ENCODE assay signal across 14 cellular contexts in genomic region chr2:150530168-150530567, GRCh38. TPM values are rescaled to one million over a fixed set of nuclear protein-coding genes. Genes with fewer than 3 reads are reported as not detected.
"Had no signal": no experiment of that assay in that cellular context is flagged by ENCODE, and none has a peak within 500 bp of the region (broad histone marks: within the 10 kb centered on the region; RNA-seq: fewer than 3 reads in every experiment).

No MANE protein-coding gene starts in this region.

- DNase-seq: activated B cell treated with CpG ODN at 0.5 μM for 24 hours; activated CD4-positive, alpha-beta T cell treated with anti-CD3 and anti-CD28 coated beads, Interleukin-2, amount 10 ng/mL, durations not matched to agents 24 days and 14 days; activated CD8-positive, alpha-beta memory T cell treated with anti-CD3 and anti-CD28 coated beads for 24 hours; activated naive CD4-positive, alpha-beta T cell treated with anti-CD3 and anti-CD28 coated beads for 36 hours; effector memory CD8-positive, alpha-beta T cell; head of caudate nucleus; nephron progenitor cell; ovary; T-helper 17 cell; uterus had no signal

- H3K27me3 ChIP-seq: uterus had no signal

- H3K4me1 ChIP-seq: uterus had no signal

- H3K4me3 ChIP-seq: ovary, skin epidermis, uterus had no signal

- ATAC-seq: effector memory CD8-positive, alpha-beta T cell; T-helper 17 cell had no signal

- H3K4me3 Mint-ChIP-seq: activated B cell treated with CpG ODN at 0.5 μM for 24 hours; activated CD4-positive, alpha-beta T cell treated with anti-CD3 and anti-CD28 coated beads, Interleukin-2, amount 10 ng/mL, durations not matched to agents 24 days and 14 days; activated naive CD4-positive, alpha-beta T cell treated with anti-CD3 and anti-CD28 coated beads for 36 hours; central memory CD8-positive, alpha-beta T cell; dendritic cell treated with granulocyte-macrophage colony-stimulating factor and Interleukin-4, amounts not matched to agents 40 ng/mL and 50 ng/mL, for 4 days; effector memory CD8-positive, alpha-beta T cell; memory B cell; nephron progenitor cell; T-helper 17 cell had no signal

- H3K27me3 Mint-ChIP-seq: activated B cell treated with CpG ODN at 0.5 μM for 24 hours; activated CD4-positive, alpha-beta T cell treated with anti-CD3 and anti-CD28 coated beads, Interleukin-2, amount 10 ng/mL, durations not matched to agents 24 days and 14 days; central memory CD8-positive, alpha-beta T cell; dendritic cell treated with granulocyte-macrophage colony-stimulating factor and Interleukin-4, amounts not matched to agents 40 ng/mL and 50 ng/mL, for 4 days; effector memory CD8-positive, alpha-beta T cell; memory B cell; T-helper 17 cell had no signal

- H3K36me3 Mint-ChIP-seq: memory B cell had no signal

- H3K9me3 ChIP-seq: ovary, uterus had no signal

- H3K36me3 ChIP-seq: ovary, uterus had no signal

- H3K9me3 Mint-ChIP-seq: activated B cell treated with CpG ODN at 0.5 μM for 24 hours; activated CD4-positive, alpha-beta T cell treated with anti-CD3 and anti-CD28 coated beads, Interleukin-2, amount 10 ng/mL, durations not matched to agents 24 days and 14 days; activated naive CD4-positive, alpha-beta T cell treated with anti-CD3 and anti-CD28 coated beads for 36 hours; central memory CD8-positive, alpha-beta T cell; effector memory CD8-positive, alpha-beta T cell had no signal

- H3K27ac ChIP-seq: ovary, uterus had no signal

- H3K27ac Mint-ChIP-seq: activated B cell treated with CpG ODN at 0.5 μM for 24 hours; activated CD4-positive, alpha-beta T cell treated with anti-CD3 and anti-CD28 coated beads, Interleukin-2, amount 10 ng/mL, durations not matched to agents 24 days and 14 days; activated naive CD4-positive, alpha-beta T cell treated with anti-CD3 and anti-CD28 coated beads for 36 hours; dendritic cell treated with granulocyte-macrophage colony-stimulating factor and Interleukin-4, amounts not matched to agents 40 ng/mL and 50 ng/mL, for 4 days; effector memory CD8-positive, alpha-beta T cell; memory B cell; nephron progenitor cell; T-helper 17 cell had no signal

- H3K4me1 Mint-ChIP-seq: activated B cell treated with CpG ODN at 0.5 μM for 24 hours; activated CD4-positive, alpha-beta T cell treated with anti-CD3 and anti-CD28 coated beads, Interleukin-2, amount 10 ng/mL, durations not matched to agents 24 days and 14 days; central memory CD8-positive, alpha-beta T cell; memory B cell; T-helper 17 cell had no signal

RNA-seq across cellular contexts. Expression of gene RND3, which starts 42.7 kb away (rescaled TPM):
- total RNA-seq: activated B cell treated with CpG ODN at 0.5 μM for 24 hours; activated CD4-positive, alpha-beta T cell treated with anti-CD3 and anti-CD28 coated beads, Interleukin-2, amount 10 ng/mL, durations not matched to agents 24 days and 14 days; activated naive CD4-positive, alpha-beta T cell treated with anti-CD3 and anti-CD28 coated beads for 36 hours; T-helper 17 cell had no signal
